In genomic region chr6:16061833-16062232, GRCh38 we compare ENCODE assay signal across 25 cellular contexts.
DNase-seq lines count a peak whose midpoint lies in the region; ATAC-seq, FAIRE-seq and TF ChIP-seq lines count a peak whose summit lies in the region.
"Had no signal": no experiment of that assay in that cellular context is flagged by ENCODE, and none has a peak within 500 bp of the region (broad histone marks: within the 10 kb centered on the region; RNA-seq: fewer than 3 reads in every experiment).

No MANE protein-coding gene starts in this region.

- H3K36me3 ChIP-seq in HepG2 (replicated peaks in 1 of 2; ENCODE audit: control insufficient read depth in 1 of 2, insufficient read depth in 2 of 2, low read length in 2 of 2) (no peaks in the 10 kb centered on the region), right lobe of liver (no peaks in the 10 kb centered on the region), MG63 (no peaks in the 10 kb centered on the region)
- H3K36me3 ChIP-seq: BLaER1 had no signal

- H3K27ac Mint-ChIP-seq in immature natural killer cell = no peak overlapping the region
- H3K27ac Mint-ChIP-seq: CD4-positive, CD25-positive, alpha-beta regulatory T cell had no signal

- TF ChIP-seq CTCF in HepG2 (CRISPR knock-in tag; IDR thresholded peaks at IDR 0.05) = no peak
- no peak for TF ChIP-seq CTCF in right lobe of liver (IDR thresholded peaks at IDR 0.05)

- FAIRE-seq in HepG2 (lab: Jason Lieb, UNC) = no peak
- FAIRE-seq: A204.1, GM12878, K562 had no signal

- H3K27me3 Mint-ChIP-seq in immature natural killer cell (ENCODE audit: low read depth in 3 of 3) = peaks cover 3 to 6% (median 4%) of the 10 kb centered on the region in 3 donors

- H3K4me3 ChIP-seq in HepG2 (replicated peaks in 1 of 3; ENCODE audit: insufficient read depth in 1 of 3, low read depth in 2 of 3, low read length in 3 of 3) (no peak overlapping the region), right lobe of liver (no peak overlapping the region), MG63 (no peak overlapping the region)
- H3K4me3 ChIP-seq: BLaER1, GM12878, K562 had no signal

- H3K9me3 Mint-ChIP-seq in immature natural killer cell = peaks cover 0 to 2% (median 0%) of the 10 kb centered on the region in 6 donors
- H3K9me3 Mint-ChIP-seq: CD4-positive, CD25-positive, alpha-beta regulatory T cell had no signal

- no peaks in the 10 kb centered on the region for H3K79me2 ChIP-seq in HepG2 (ENCODE audit: insufficient read depth, low read length)

- H3K4me2 ChIP-seq in HepG2 (ENCODE audit: low read depth, low read length) = no peak overlapping the region
- H3K4me2 ChIP-seq: BLaER1 had no signal

- H3K4me3 Mint-ChIP-seq in immature natural killer cell = no peak overlapping the region
- H3K4me3 Mint-ChIP-seq: CD4-positive, CD25-positive, alpha-beta regulatory T cell had no signal

- CTCF ChIA-PET in HepG2 (lab: Yijun Ruan, JAX; ENCODE audit: low intra/inter-chr PET ratio, low total read pairs) = no interaction called here

- in situ Hi-C loops in HepG2 (cut with HindIII; ENCODE audit: extremely low pct_ligation_motif_present, low pct_unique_long_range_greater_than_20kb) = no loop called here

- TF ChIP-seq POLR2A in HepG2 (IDR thresholded peaks at IDR 0.05; ENCODE audit: insufficient read depth in 1 of 2, low read depth in 2 of 2, low read length in 2 of 2) = no peak
- TF ChIP-seq POLR2A in right lobe of liver (IDR thresholded peaks at IDR 0.05) = no peak

- H4K20me1 ChIP-seq in HepG2 (ENCODE audit: insufficient read depth, low read length) = no peaks in the 10 kb centered on the region
- H4K20me1 ChIP-seq: BLaER1 had no signal

- H3K27me3 ChIP-seq in HepG2 (ENCODE audit: control insufficient read depth in 1 of 2, insufficient read depth in 2 of 2, low read length in 2 of 2) (peaks cover 3 to 16% of the 10 kb centered on the region in 2 experiments; a peak in 3 of 5 replicates), right lobe of liver (no peaks in the 10 kb centered on the region), MG63 (no peaks in the 10 kb centered on the region)
- H3K27me3 ChIP-seq: BLaER1 had no signal

- H3K4me1 Mint-ChIP-seq in immature natural killer cell = peaks cover 8 to 11% of the 10 kb centered on the region in 2 donors

- no peak for TF ChIP-seq EP300 in HepG2 (IDR thresholded peaks at IDR 0.05; ENCODE audit: low read depth in 2 of 2, low read length in 2 of 2)
- TF ChIP-seq EP300 in HepG2 (CRISPR knock-in tag; IDR thresholded peaks at IDR 0.05; ENCODE audit: borderline replicate concordance) = no peak

- no peak for TF ChIP-seq RAD21 in HepG2 (CRISPR knock-in tag; IDR thresholded peaks at IDR 0.05)

- H3K27ac ChIP-seq in HepG2 (ENCODE audit: extremely low read length, insufficient read depth, low read length) = no peak overlapping the region
- H3K27ac ChIP-seq in right lobe of liver = no peak overlapping the region
- H3K27ac ChIP-seq: BLaER1, RWPE1 had no signal

- 24% methylated on average over 2 of the region's 2 CpGs for WGBS in HepG2 (ENCODE audit: low lambda C conversion rate)
- WGBS in right lobe of liver (ENCODE audit: insufficient coverage, low coverage, low lambda C conversion rate, missing lambda C conversion rate) = 74% methylated on average over 2 of the region's 2 CpGs

- POLR2A ChIA-PET in HepG2 (lab: Yijun Ruan, JAX) = no interaction called here

- DNase-seq in HepG2 (ENCODE audit: low spot score) = no peak
- no peak for DNase-seq in right lobe of liver
- peak; percentile 20 for DNase-seq in MG63
- peak; percentile 58 for DNase-seq in islet precursor cell
- no peak for DNase-seq in effector CD8-positive, alpha-beta T cell (lab: John Stamatoyannopoulos, UW)
- DNase-seq in SKM-1 (lab: John Stamatoyannopoulos, UW; ENCODE audit: unreplicated experiment) = no peak
- no peak for DNase-seq in immature natural killer cell
- DNase-seq: CD4-positive, CD25-positive, alpha-beta regulatory T cell; DMS153; DND-41; GDM1; MM.1S; NCI-H1417 treated with DMSO at 0.1 percent for 48 hours; NCI-H1694 treated with DMSO at 0.1 percent for 48 hours; NCI-H2081 treated with DMSO at 0.1 percent for 48 hours; NCI-H446; NCI-H524 treated with DMSO at 0.1 percent for 48 hours; SHP77 had no signal

- peaks cover 0 to 4% (median 0%) of the 10 kb centered on the region in 3 donors for H3K36me3 Mint-ChIP-seq in immature natural killer cell
- H3K36me3 Mint-ChIP-seq: CD4-positive, CD25-positive, alpha-beta regulatory T cell had no signal

- intact Hi-C loops in HepG2 (cut with micrococcal nuclease; ENCODE audit: unreplicated experiment) = no loop called here
- intact Hi-C loops in right lobe of liver (cut with DNase I) = no loop called here

- no peak overlapping the region for H2AFZ ChIP-seq in HepG2 (ENCODE audit: low read length)

- ATAC-seq in HepG2 (no peak), right lobe of liver (no peak)
- ATAC-seq: GM12878, HCT116, K562, Panc1 had no signal

- no peaks in the 10 kb centered on the region for H3K9me3 ChIP-seq in HepG2 (ENCODE audit: low read length)
- no peaks in the 10 kb centered on the region for H3K9me3 ChIP-seq in right lobe of liver
- no peaks in the 10 kb centered on the region for H3K9me3 ChIP-seq in MG63
- H3K9me3 ChIP-seq: BLaER1 had no signal

- no peaks in the 10 kb centered on the region for H3K4me1 ChIP-seq in HepG2 (ENCODE audit: insufficient read depth, low read length)
- no peaks in the 10 kb centered on the region for H3K4me1 ChIP-seq in right lobe of liver

- H3K9ac ChIP-seq in HepG2 (ENCODE audit: insufficient read depth, low read depth, low read length) = no peak overlapping the region
- H3K9ac ChIP-seq: BLaER1 had no signal

- no TSS peak for BruUV-seq in HepG2 (replicated peaks; lab: Mats Ljungman, UMichigan)

TF ChIP-seq in HepG2, 621 proteins besides CTCF, POLR2A, EP300 and RAD21:
- TF ChIP-seq FOXO4 (CRISPR knock-in tag; conservative IDR thresholded peaks at IDR 0.05) (0 out of 2 replicates have a peak, but pooled peaks have one; percentile 14), ZNF34 (CRISPR knock-in tag; IDR thresholded peaks at IDR 0.05; ENCODE audit: borderline replicate concordance) (no peak)

Comparison
In these comparisons a context has a peak if more than half of its experiments do, and no peak if none do; other contexts are left out.
1. DNase-seq: peak in MG63 (single experiment) and islet precursor cell (single experiment); none in HepG2 (single experiment), right lobe of liver (0 of 3), effector CD8-positive, alpha-beta T cell (single experiment), SKM-1 (single experiment) and immature natural killer cell (0 of 3).